Comparison of ENCODE assay signal across 13 cellular contexts in genomic region chr9:35057271-35057620, GRCh38.
"Had no signal": no experiment of that assay in that cellular context is flagged by ENCODE, and none has a peak within 500 bp of the region (broad histone marks: within the 10 kb centered on the region; RNA-seq: fewer than 3 reads in every experiment).

No MANE protein-coding gene starts in this region.

- H3K27me3 ChIP-seq: esophagus squamous epithelium, thyroid gland had no signal

- H3K27ac Mint-ChIP-seq: activated CD4-positive, alpha-beta memory T cell treated with anti-CD3 and anti-CD28 coated beads, Interleukin-2, amount 10 ng/mL, durations not matched to agents 7 days and 5 days had no signal

- H3K27ac ChIP-seq: esophagus squamous epithelium, parathyroid adenoma, thyroid gland had no signal

- DNase-seq: activated CD4-positive, alpha-beta memory T cell treated with anti-CD3 and anti-CD28 coated beads, Interleukin-2, amount 10 ng/mL, durations not matched to agents 7 days and 5 days; activated CD4-positive, alpha-beta T cell treated with anti-CD3 and anti-CD28 coated beads for 1 hour; anterior cingulate cortex; esophagus squamous epithelium; foreskin fibroblast; glutamatergic neuron; stimulated activated CD4-positive, alpha-beta T cell treated with anti-CD3 and anti-CD28 coated beads, Interleukin-15, amount 100 ng/mL, for 24 hours; stimulated activated CD4-positive, alpha-beta T cell treated with anti-CD3 and anti-CD28 coated beads, Interleukin-4, amount 100 ng/mL, for 24 hours; SW 1271; T1000; thyroid gland had no signal

- H3K9me3 ChIP-seq: esophagus squamous epithelium, thyroid gland had no signal

- H3K4me1 Mint-ChIP-seq: activated CD4-positive, alpha-beta memory T cell treated with anti-CD3 and anti-CD28 coated beads, Interleukin-2, amount 10 ng/mL, durations not matched to agents 7 days and 5 days had no signal

- H3K9me3 Mint-ChIP-seq: activated CD4-positive, alpha-beta memory T cell treated with anti-CD3 and anti-CD28 coated beads, Interleukin-2, amount 10 ng/mL, durations not matched to agents 7 days and 5 days; activated naive CD4-positive, alpha-beta T cell treated with anti-CD3 and anti-CD28 coated beads, Interleukin-2, amount 50 U/mL, for 72 hours had no signal

- H3K27me3 Mint-ChIP-seq: activated CD4-positive, alpha-beta memory T cell treated with anti-CD3 and anti-CD28 coated beads, Interleukin-2, amount 10 ng/mL, durations not matched to agents 7 days and 5 days had no signal

- H3K4me3 ChIP-seq: esophagus squamous epithelium, thyroid gland had no signal

- H3K4me1 ChIP-seq: esophagus squamous epithelium, parathyroid adenoma, thyroid gland had no signal

- H3K4me3 Mint-ChIP-seq: activated CD4-positive, alpha-beta memory T cell treated with anti-CD3 and anti-CD28 coated beads, Interleukin-2, amount 10 ng/mL, durations not matched to agents 7 days and 5 days had no signal
